26 cellular contexts compared by ENCODE assay signal in the genomic region with DNA sequence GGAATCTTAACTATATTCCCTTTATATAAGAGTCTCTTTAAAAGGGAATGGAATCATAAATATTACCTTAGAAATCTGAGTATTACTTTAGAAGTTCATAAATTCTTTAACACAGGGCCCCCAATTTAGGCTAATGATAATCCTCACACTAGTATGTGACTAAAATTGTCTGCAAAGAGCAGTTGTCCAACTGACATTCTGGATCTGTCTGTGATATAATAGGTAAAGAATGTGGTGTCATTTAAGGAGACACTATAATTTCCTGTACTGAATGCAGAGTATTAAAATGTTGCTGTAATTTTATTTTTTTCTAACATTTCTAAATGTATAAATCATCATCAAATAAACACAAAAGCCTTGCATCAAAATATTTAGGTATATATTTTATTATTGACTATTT.
DNase-seq lines count a peak whose midpoint lies in the region; ATAC-seq and TF ChIP-seq lines count a peak whose summit lies in the region.
"Had no signal": no experiment of that assay in that cellular context is flagged by ENCODE, and none has a peak within 500 bp of the region (broad histone marks: within the 10 kb centered on the region; RNA-seq: fewer than 3 reads in every experiment).

No MANE protein-coding gene starts in this region.

- H3K9me3 ChIP-seq in HCT116 (ENCODE audit: control insufficient read depth in 1 of 2, insufficient read depth in 1 of 2, low read depth in 1 of 2, low read length in 2 of 2) (no peaks in the 10 kb centered on the region), RWPE2 (ENCODE audit: severe bottlenecking) (no peaks in the 10 kb centered on the region), fibroblast of lung (ENCODE audit: control insufficient read depth, insufficient read depth, low read depth, low read length) (no peaks in the 10 kb centered on the region), skeletal muscle tissue (ENCODE audit: control insufficient read depth in 3 of 3, low read length in 3 of 3) (no peaks in the 10 kb centered on the region)
- H3K9me3 ChIP-seq: ovary, thyroid gland had no signal

- H4K20me1 ChIP-seq in HCT116 (ENCODE audit: insufficient read depth) (0 out of 2 replicates have a peak, but pooled peaks cover 3% of the 10 kb centered on the region), fibroblast of lung (ENCODE audit: control insufficient read depth, extremely low read depth, insufficient read depth, low read length) (peaks cover 3% of the 10 kb centered on the region)

- H3K27ac ChIP-seq in HCT116 (ENCODE audit: low read depth, low read length) (no peak overlapping the region), RWPE2 (ENCODE audit: poor library complexity, severe bottlenecking) (peak overlapping the region; percentile 54), fibroblast of lung (ENCODE audit: insufficient read depth, low read length) (no peak overlapping the region), skeletal muscle tissue (ENCODE audit: low read depth, low read length) (peak overlapping the region; percentile 88)
- H3K27ac ChIP-seq: ovary had no signal

- POLR2A ChIA-PET in HCT116 (lab: Charles Lee) = no interaction called here

- intact Hi-C loops in HCT116 (cut with micrococcal nuclease) = no loop called here

- H3K27me3 Mint-ChIP-seq in stimulated activated memory B cell treated with anti-CD40 and anti-IgM and Interleukin-4, amounts not matched to agents 10 μg/mL and 1 μg/mL and 100 μg/mL, for 72 hours = peaks cover 6% of the 10 kb centered on the region
- H3K27me3 Mint-ChIP-seq: brain; dendritic cell treated with granulocyte-macrophage colony-stimulating factor and Interleukin-4, amounts not matched to agents 40 ng/mL and 50 ng/mL, for 4 days; T-cell had no signal

- H3K27ac Mint-ChIP-seq in stimulated activated memory B cell treated with anti-CD40 and anti-IgM and Interleukin-4, amounts not matched to agents 10 μg/mL and 1 μg/mL and 100 μg/mL, for 72 hours = no peak overlapping the region
- H3K27ac Mint-ChIP-seq: activated naive CD8-positive, alpha-beta T cell treated with anti-CD3 and anti-CD28 coated beads, Interleukin-2, amount 10 ng/mL, durations not matched to agents 7 days and 5 days; activated T-helper 1 cell treated with anti-CD3 and anti-CD28 coated beads, Interleukin-12 subunit alpha, Interleukin-12 subunit beta, Interleukin-2, Interleukin-4 antibody, amounts not matched to agents 30 ng/mL and 10 ng/mL and 1 ng/mL, durations not matched to agents 14 hours and 24 hours and 36 hours; brain; CD8-positive, alpha-beta memory T cell; dendritic cell treated with granulocyte-macrophage colony-stimulating factor and Interleukin-4, amounts not matched to agents 40 ng/mL and 50 ng/mL, for 4 days; GM23338; naive B cell; T-cell had no signal

- H3K4me1 ChIP-seq in HCT116 (ENCODE audit: control insufficient read depth in 1 of 2, insufficient read depth in 2 of 2, low read length in 2 of 2) (peaks cover 45 to 46% of the 10 kb centered on the region in 2 experiments), RWPE2 (ENCODE audit: insufficient read depth, poor library complexity, severe bottlenecking) (peaks cover 28% of the 10 kb centered on the region), fibroblast of lung (ENCODE audit: control insufficient read depth, extremely low read depth, insufficient read depth, low read length) (peaks cover 21% of the 10 kb centered on the region), skeletal muscle tissue (ENCODE audit: control insufficient read depth in 3 of 3, insufficient read depth in 3 of 3, low read length in 3 of 3) (peaks cover 29 to 42% (median 39%) of the 10 kb centered on the region in 3 donors)

- TF ChIP-seq RAD21 in HCT116 (IDR thresholded peaks at IDR 0.05; ENCODE audit: low read depth) = no peak

- H3K36me3 Mint-ChIP-seq in stimulated activated memory B cell treated with anti-CD40 and anti-IgM and Interleukin-4, amounts not matched to agents 10 μg/mL and 1 μg/mL and 100 μg/mL, for 72 hours = no peaks in the 10 kb centered on the region
- H3K36me3 Mint-ChIP-seq: activated naive CD8-positive, alpha-beta T cell treated with anti-CD3 and anti-CD28 coated beads, Interleukin-2, amount 10 ng/mL, durations not matched to agents 7 days and 5 days; CD8-positive, alpha-beta memory T cell; naive B cell; T-cell had no signal

- peaks cover 84% of the 10 kb centered on the region for H3K79me2 ChIP-seq in HCT116 (ENCODE audit: insufficient read depth, low read length)
- peaks cover 86% of the 10 kb centered on the region for H3K79me2 ChIP-seq in fibroblast of lung (ENCODE audit: control insufficient read depth, insufficient read depth, low read length)

- no peak for DNase-seq in HCT116 (ENCODE audit: low read depth, low spot score)
- DNase-seq in RWPE2 (ENCODE audit: low spot score) = no peak
- DNase-seq in fibroblast of lung (ENCODE audit: low read depth in 2 of 2) = no peak
- no peak for DNase-seq in NCI-H2196 (lab: John Stamatoyannopoulos, UW; ENCODE audit: unreplicated experiment)
- DNase-seq: activated naive CD8-positive, alpha-beta T cell treated with anti-CD3 and anti-CD28 coated beads, Interleukin-2, amount 10 ng/mL, durations not matched to agents 7 days and 5 days; CD8-positive, alpha-beta memory T cell; DMS53; foreskin fibroblast; hippocampal formation; Kasumi-1; mammary epithelial cell; naive B cell; NCI-H1092 treated with DMSO at 0.1 percent for 48 hours; NCI-H2081 treated with DMSO at 0.1 percent for 48 hours; NCI-H510A; ovary; stimulated activated naive CD4-positive, alpha-beta T cell treated with Interleukin-2 at 50 U/mL for 16 hours; T-cell; thyroid gland had no signal

- TF ChIP-seq POLR2A in HCT116 (IDR thresholded peaks at IDR 0.05; ENCODE audit: borderline replicate concordance, extremely low read depth, insufficient read depth, insufficient read length) = no peak

- H3K9me2 ChIP-seq in HCT116 (ENCODE audit: insufficient read depth) = no peaks in the 10 kb centered on the region

- CTCF ChIA-PET in HCT116 (lab: Charles Lee) = no interaction called here

- H3K4me1 Mint-ChIP-seq in stimulated activated memory B cell treated with anti-CD40 and anti-IgM and Interleukin-4, amounts not matched to agents 10 μg/mL and 1 μg/mL and 100 μg/mL, for 72 hours = no peaks in the 10 kb centered on the region
- H3K4me1 Mint-ChIP-seq: activated naive CD8-positive, alpha-beta T cell treated with anti-CD3 and anti-CD28 coated beads, Interleukin-2, amount 10 ng/mL, durations not matched to agents 7 days and 5 days; CD8-positive, alpha-beta memory T cell; naive B cell; T-cell had no signal

- RAD21 ChIA-PET in HCT116 (lab: Charles Lee; ENCODE audit: low non-redundant PET in 1 of 2, low total read pairs in 2 of 2, uncharacterized antibody in 2 of 2, unreplicated experiment in 2 of 2) = interaction anchor here in 1 of 2 experiments (0.7 kb wide), 1 partner anchor 112 kb away, joined by 3 read pairs; no protein-coding TSS in a partner anchor

- H3K4me2 ChIP-seq in HCT116 (ENCODE audit: low read length) (peak overlapping the region; percentile 24; the same call in 1 of the 2 replicates), fibroblast of lung (ENCODE audit: extremely low read depth, insufficient read depth, low read length) (peak overlapping the region; percentile 32)
- H3K4me2 ChIP-seq: GM23338 had no signal

- H3K36me3 ChIP-seq in HCT116 (ENCODE audit: control insufficient read depth in 1 of 2, insufficient read depth in 2 of 2, low read length in 2 of 2) = no peaks in the 10 kb centered on the region
- H3K36me3 ChIP-seq in RWPE2 (ENCODE audit: low read depth) = no peaks in the 10 kb centered on the region
- no peaks in the 10 kb centered on the region for H3K36me3 ChIP-seq in fibroblast of lung (ENCODE audit: control insufficient read depth, insufficient read depth, low read length)
- H3K36me3 ChIP-seq in skeletal muscle tissue (ENCODE audit: control insufficient read depth in 3 of 3, insufficient read depth in 3 of 3, low read length in 3 of 3) = no peaks in the 10 kb centered on the region
- H3K36me3 ChIP-seq: ovary, thyroid gland had no signal

- no peak for ATAC-seq in HCT116
- peak; percentile 53; the same call in 2 of the 3 replicates for ATAC-seq in RWPE2 (ENCODE audit: low read depth)
- ATAC-seq in HG03565 (IDR thresholded peaks at IDR 0.05; ENCODE audit: unreplicated experiment) = no peak
- ATAC-seq in stimulated activated memory B cell treated with anti-CD40 and anti-IgM and Interleukin-4, amounts not matched to agents 10 μg/mL and 1 μg/mL and 100 μg/mL, for 72 hours = no peak
- ATAC-seq: GM23338, T-cell had no signal

- no peaks in the 10 kb centered on the region for H3K9me3 Mint-ChIP-seq in stimulated activated memory B cell treated with anti-CD40 and anti-IgM and Interleukin-4, amounts not matched to agents 10 μg/mL and 1 μg/mL and 100 μg/mL, for 72 hours
- H3K9me3 Mint-ChIP-seq: activated naive CD8-positive, alpha-beta T cell treated with anti-CD3 and anti-CD28 coated beads, Interleukin-2, amount 10 ng/mL, durations not matched to agents 7 days and 5 days; activated T-helper 1 cell treated with anti-CD3 and anti-CD28 coated beads, Interleukin-12 subunit alpha, Interleukin-12 subunit beta, Interleukin-2, Interleukin-4 antibody, amounts not matched to agents 30 ng/mL and 10 ng/mL and 1 ng/mL, durations not matched to agents 14 hours and 24 hours and 36 hours; dendritic cell treated with granulocyte-macrophage colony-stimulating factor and Interleukin-4, amounts not matched to agents 40 ng/mL and 50 ng/mL, for 4 days; GM23338; T-cell had no signal

- H3K9ac ChIP-seq in HCT116 (ENCODE audit: low read length) (no peak overlapping the region), fibroblast of lung (ENCODE audit: insufficient read depth, low read length) (no peak overlapping the region), skeletal muscle tissue (ENCODE audit: low read depth in 1 of 3, low read length in 3 of 3) (peak overlapping the region; percentile 9 to 65 (median 21))

- H3K4me3 ChIP-seq in HCT116 (replicated peaks in 1 of 2; ENCODE audit: low read depth in 1 of 2, low read length in 2 of 2) (no peak overlapping the region), RWPE2 (ENCODE audit: severe bottlenecking) (no peak overlapping the region), fibroblast of lung (replicated peaks in 1 of 4; ENCODE audit: control extremely low read depth in 1 of 4, insufficient read depth in 1 of 4, low read depth in 3 of 4, low read length in 4 of 4) (no peak overlapping the region), skeletal muscle tissue (ENCODE audit: low read length in 3 of 3) (no peak overlapping the region)
- H3K4me3 ChIP-seq: GM23338, ovary, thyroid gland had no signal

- no peak overlapping the region for H2AFZ ChIP-seq in HCT116 (ENCODE audit: low read depth, low read length, poor library complexity, severe bottlenecking)
- no peak overlapping the region for H2AFZ ChIP-seq in fibroblast of lung (ENCODE audit: low read length)
- H2AFZ ChIP-seq: GM23338 had no signal

- BruUV-seq in HCT116 (replicated peaks; lab: Mats Ljungman, UMichigan) = no TSS peak

- TF ChIP-seq CTCF in HCT116 (IDR thresholded peaks at IDR 0.05 in 2 of 3, conservative IDR thresholded peaks at IDR 0.05 in 1 of 3; ENCODE audit: borderline replicate concordance in 1 of 3, insufficient read depth in 1 of 3, low read depth in 2 of 3, low read length in 2 of 3) = no peak
- no peak for TF ChIP-seq CTCF in RWPE2 (IDR thresholded peaks at IDR 0.05; ENCODE audit: poor library complexity, severe bottlenecking)
- TF ChIP-seq CTCF in fibroblast of lung (conservative IDR thresholded peaks at IDR 0.05 in 1 of 2, IDR thresholded peaks at IDR 0.05 in 1 of 2; ENCODE audit: low read depth in 1 of 2, low read length in 2 of 2) = no peak

- H3K27me3 ChIP-seq in HCT116 (ENCODE audit: insufficient read depth, low read length) (no peaks in the 10 kb centered on the region), RWPE2 (ENCODE audit: insufficient read depth, poor library complexity, severe bottlenecking) (no peaks in the 10 kb centered on the region), fibroblast of lung (ENCODE audit: control insufficient read depth, insufficient read depth, low read length) (no peaks in the 10 kb centered on the region), skeletal muscle tissue (ENCODE audit: control insufficient read depth in 3 of 3, insufficient read depth in 3 of 3, low read length in 3 of 3) (no peaks in the 10 kb centered on the region)
- H3K27me3 ChIP-seq: ovary, thyroid gland had no signal

- H3K4me3 Mint-ChIP-seq in stimulated activated memory B cell treated with anti-CD40 and anti-IgM and Interleukin-4, amounts not matched to agents 10 μg/mL and 1 μg/mL and 100 μg/mL, for 72 hours = no peak overlapping the region
- H3K4me3 Mint-ChIP-seq: activated naive CD8-positive, alpha-beta T cell treated with anti-CD3 and anti-CD28 coated beads, Interleukin-2, amount 10 ng/mL, durations not matched to agents 7 days and 5 days; activated T-helper 1 cell treated with anti-CD3 and anti-CD28 coated beads, Interleukin-12 subunit alpha, Interleukin-12 subunit beta, Interleukin-2, Interleukin-4 antibody, amounts not matched to agents 30 ng/mL and 10 ng/mL and 1 ng/mL, durations not matched to agents 14 hours and 24 hours and 36 hours; brain; CD8-positive, alpha-beta memory T cell; dendritic cell treated with granulocyte-macrophage colony-stimulating factor and Interleukin-4, amounts not matched to agents 40 ng/mL and 50 ng/mL, for 4 days; GM23338; naive B cell; T-cell had no signal

Comparison
In these comparisons a context has a peak if more than half of its experiments do, and no peak if none do; other contexts are left out.
1. H3K27ac ChIP-seq: peak in RWPE2 (single experiment) and skeletal muscle tissue (single experiment); none in HCT116 (single experiment) and fibroblast of lung (single experiment).
2. H3K9ac ChIP-seq: peak in skeletal muscle tissue (3 of 3); none in HCT116 (single experiment) and fibroblast of lung (single experiment).